ENCODE assay signal across 8 cellular contexts in the genomic region with DNA sequence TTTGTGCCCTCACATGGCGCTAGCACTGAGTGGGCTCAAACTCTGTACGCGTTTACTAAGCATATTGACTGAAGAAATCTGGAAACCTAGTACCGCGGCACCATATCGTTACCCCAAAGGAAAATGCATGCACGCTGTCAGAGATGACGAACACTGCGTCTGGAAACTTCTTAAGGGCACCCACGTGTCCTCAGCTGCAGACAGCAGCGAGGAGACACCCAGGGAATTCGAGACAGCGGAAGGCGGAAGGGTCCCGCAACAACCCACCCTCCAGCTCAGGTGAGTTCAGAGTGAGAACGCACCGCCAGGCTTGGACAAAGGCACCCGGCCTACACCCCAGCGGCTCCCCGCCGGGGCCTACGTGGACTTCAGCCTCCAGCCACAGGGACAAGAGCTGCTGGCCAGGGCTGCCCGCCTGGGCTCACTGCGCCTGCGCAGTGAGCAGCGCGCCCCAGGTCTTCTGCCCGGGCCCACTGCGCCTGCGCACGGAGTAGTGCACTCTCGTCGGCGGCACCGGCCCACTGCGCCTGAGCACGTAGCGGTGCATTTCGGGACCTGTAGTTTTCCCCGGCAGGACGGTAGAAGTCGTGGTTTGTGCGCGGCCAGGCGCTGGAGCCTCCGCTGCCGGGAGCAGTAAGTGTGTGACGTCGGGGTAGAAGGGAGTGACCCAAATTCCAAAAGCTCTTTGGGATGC.
DNase-seq lines count a peak whose midpoint lies in the region; ATAC-seq, FAIRE-seq and TF ChIP-seq lines count a peak whose summit lies in the region.
"Not testable (repeated sequence)": the region's sequence is repeated elsewhere in the genome, so short reads cannot be mapped to it uniquely, and the experiment has no call there.

No MANE protein-coding gene starts in this region.

- H3K27me3 ChIP-seq in CD8-positive, alpha-beta T cell (ENCODE audit: insufficient read depth, low read length); pancreas: not testable (repeated sequence)

- not testable (repeated sequence) for TF ChIP-seq CTCF in CD8-positive, alpha-beta T cell (IDR thresholded peaks at IDR 0.05); pancreas (IDR thresholded peaks at IDR 0.05)

- no CpG with 5 or more reads among the region's 49 CpGs for WGBS in pancreas, 2 donors

- not testable (repeated sequence) for H3K4me1 ChIP-seq in CD8-positive, alpha-beta T cell (ENCODE audit: insufficient read depth, low read length); pancreas

- H3K4me1 Mint-ChIP-seq in CD8-positive, alpha-beta T cell (ENCODE audit: low read depth); T-helper 17 cell: not testable (repeated sequence)

- not testable (repeated sequence) for H3K27ac ChIP-seq in CD8-positive, alpha-beta T cell (ENCODE audit: low read depth, low read length); pancreas

- FAIRE-seq in pancreas (lab: Jason Lieb, UNC): not testable (repeated sequence)

- H3K4me3 Mint-ChIP-seq in CD8-positive, alpha-beta T cell; T-helper 17 cell: not testable (repeated sequence)

- POLR2A ChIA-PET in CD8-positive, alpha-beta T cell (lab: Charles Lee): not testable (repeated sequence)

- not testable (repeated sequence) for H3K9me3 Mint-ChIP-seq in CD8-positive, alpha-beta T cell

- CTCF ChIA-PET in CD8-positive, alpha-beta T cell (lab: Charles Lee): not testable (repeated sequence)

- not testable (repeated sequence) for DNase-seq in CD8-positive, alpha-beta T cell; T-helper 17 cell; Right ventricle myocardium inferior (ENCODE audit: missing footprints); pancreas

- ATAC-seq in CD8-positive, alpha-beta T cell: peak; percentile 94
- ATAC-seq in GM19043 (IDR thresholded peaks at IDR 0.05; ENCODE audit: low read depth, unreplicated experiment): peak; percentile 90
- peak; percentile 93 for ATAC-seq in GM21529 (IDR thresholded peaks at IDR 0.05; ENCODE audit: unreplicated experiment)
- peak; percentile 90 for ATAC-seq in HG02884 (IDR thresholded peaks at IDR 0.05; ENCODE audit: unreplicated experiment)
- ATAC-seq in HG03280 (IDR thresholded peaks at IDR 0.05; ENCODE audit: unreplicated experiment): peak; percentile 99
- ATAC-seq in T-helper 17 cell: peak; percentile 98
- ATAC-seq in Right ventricle myocardium inferior: peak; percentile 99
- peak; percentile 98 to 99 (median 99) for ATAC-seq in pancreas

- not testable (repeated sequence) for H3K27me3 Mint-ChIP-seq in CD8-positive, alpha-beta T cell (ENCODE audit: low read depth); T-helper 17 cell

- H3K27ac Mint-ChIP-seq in CD8-positive, alpha-beta T cell; T-helper 17 cell: not testable (repeated sequence)

- H3K4me3 ChIP-seq in CD8-positive, alpha-beta T cell (ENCODE audit: low read depth, low read length); pancreas: not testable (repeated sequence)

- intact Hi-C loops in CD8-positive, alpha-beta T cell (cut with DNase I, micrococcal nuclease); Right ventricle myocardium inferior (cut with DNase I); pancreas (cut with DNase I): not testable (repeated sequence)

- not testable (repeated sequence) for H3K36me3 Mint-ChIP-seq in CD8-positive, alpha-beta T cell; T-helper 17 cell (ENCODE audit: low read depth)

- not testable (repeated sequence) for H3K36me3 ChIP-seq in CD8-positive, alpha-beta T cell (ENCODE audit: insufficient read depth, low read length); pancreas

- not testable (repeated sequence) for H3K9me3 ChIP-seq in CD8-positive, alpha-beta T cell (ENCODE audit: low read length); T-helper 17 cell (ENCODE audit: control insufficient read depth, low read length, poor library complexity, severe bottlenecking); pancreas
